In genomic region chr19:40502647-40503046, GRCh38 we compare ENCODE assay signal across 1 cellular context.
TF ChIP-seq lines count a peak whose summit lies in the region.

No MANE protein-coding gene starts in this region.

TF ChIP-seq in HEK293, 187 proteins besides CTCF, POLR2A, EP300 and RAD21 (continued from another document):
- TF ChIP-seq PRDM6 (tag by site-specific recombination; IDR thresholded peaks at IDR 0.05) (no peak), ZBTB20 (tag by site-specific recombination; IDR thresholded peaks at IDR 0.05) (no peak), FEZF1 (tag by site-specific recombination; IDR thresholded peaks at IDR 0.05) (no peak), ZBTB44 (tag by site-specific recombination; IDR thresholded peaks at IDR 0.05) (no peak), ZIC2 (tag by site-specific recombination; IDR thresholded peaks at IDR 0.05) (peak; percentile 64)
